In the genomic region with DNA sequence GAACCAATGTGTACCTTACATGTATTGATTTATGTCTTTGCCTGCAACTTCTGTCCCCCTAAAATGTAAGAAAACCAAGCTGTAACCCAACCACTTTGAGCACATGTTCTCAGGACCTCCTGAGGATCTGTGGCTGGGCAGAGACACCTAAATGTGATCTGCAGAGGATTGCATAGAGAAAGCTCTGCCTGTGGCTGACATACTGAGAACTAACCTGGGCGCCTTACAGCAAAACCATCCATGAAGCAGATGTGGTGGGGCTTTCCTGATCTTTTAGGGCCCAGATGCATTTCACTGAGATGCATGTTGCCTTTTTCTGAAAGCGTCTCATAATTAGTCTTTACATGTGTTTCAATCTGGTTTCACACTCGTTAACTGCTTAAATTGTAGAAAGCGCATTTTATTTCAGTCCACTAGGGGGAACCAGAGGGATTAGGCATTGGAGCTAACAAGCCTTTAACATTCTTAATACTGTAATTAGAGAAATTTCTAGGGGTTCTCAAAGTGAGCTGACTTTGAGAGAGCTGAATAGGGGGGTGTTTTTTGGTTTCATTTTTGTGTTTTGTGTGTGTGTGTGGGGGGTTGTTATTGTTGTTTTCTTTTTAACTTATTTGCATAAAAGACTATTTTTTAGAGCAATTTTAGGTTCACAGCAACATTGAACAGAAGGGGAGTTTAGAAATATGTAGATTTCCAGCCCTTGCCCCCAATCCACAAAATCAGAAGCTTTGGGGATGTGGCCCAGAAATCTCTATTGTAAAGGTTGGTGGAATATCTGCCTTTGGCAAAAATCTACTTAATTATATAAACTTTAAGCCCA, we compare ENCODE assay signal across 8 cellular contexts. TPM values are rescaled to one million over a fixed set of nuclear protein-coding genes. Genes with fewer than 3 reads are reported as not detected.
A peak's percentile ranks its signal among the peaks of the same experiment; 100 is the strongest.
DNase-seq lines count a peak whose midpoint lies in the region; ATAC-seq and TF ChIP-seq lines count a peak whose summit lies in the region.

No MANE protein-coding gene starts in this region.

- no peak for TF ChIP-seq EP300 in sigmoid colon (IDR thresholded peaks at IDR 0.05)

- WGBS in adrenal gland, 4 donors: 16 to 19% (median 17%) methylated on average over 4 of the region's 4 CpGs
- 20% methylated on average over 4 of the region's 4 CpGs for WGBS in right cardiac atrium
- WGBS in sigmoid colon, 2 donors: 21 to 27% methylated on average over 4 of the region's 4 CpGs

- no peak for TF ChIP-seq POLR2A in adrenal gland (IDR thresholded peaks at IDR 0.05)
- TF ChIP-seq POLR2A in sigmoid colon (IDR thresholded peaks at IDR 0.05): no peak

- H3K9me3 ChIP-seq in adrenal gland (replicated peaks in 1 of 3) (no peaks in the 10 kb centered on the region), right cardiac atrium (ENCODE audit: control insufficient read depth, low read length) (no peaks in the 10 kb centered on the region), sigmoid colon (no peaks in the 10 kb centered on the region)

- intact Hi-C loops in adrenal gland (cut with DNase I): no loop called here
- intact Hi-C loops in right cardiac atrium (cut with DNase I): no loop called here
- intact Hi-C loops in sigmoid colon (cut with DNase I): loop anchor here (5.0 kb wide), 1 partner anchor 218 kb away; the partner anchor contains the start of gene MAN1A1

- TF ChIP-seq CTCF in adrenal gland (IDR thresholded peaks at IDR 0.05) (peak; percentile 77 to 90 (median 79)), sigmoid colon (IDR thresholded peaks at IDR 0.05) (peak; percentile 22 to 88 (median 71))

- H3K27me3 ChIP-seq in adrenal gland: no peaks in the 10 kb centered on the region
- H3K27me3 ChIP-seq in right cardiac atrium (ENCODE audit: control insufficient read depth, insufficient read depth): no peaks in the 10 kb centered on the region
- no peaks in the 10 kb centered on the region for H3K27me3 ChIP-seq in sigmoid colon

- peak overlapping the region in 1 of 4 donors; percentile 16 for H3K4me3 ChIP-seq in adrenal gland
- H3K4me3 ChIP-seq in right cardiac atrium (ENCODE audit: low read length): no peak overlapping the region
- H3K4me3 ChIP-seq in sigmoid colon: no peak overlapping the region

- DNase-seq in DMS153 (lab: John Stamatoyannopoulos, UW) (peak; percentile 34), NCI-H446 treated with DMSO at 0.1 percent for 48 hours (lab: John Stamatoyannopoulos, UW) (peak; percentile 37), adrenal gland (peak in 3 of 7 donors; percentile 18 to 28 (median 26)), right cardiac atrium (no peak), sigmoid colon (no peak)
- DNase-seq in activated CD4-positive, alpha-beta T cell treated with anti-CD3 and anti-CD28 coated beads for 48 hours: no peak

- H3K36me3 ChIP-seq in adrenal gland (replicated peaks in 1 of 2): no peaks in the 10 kb centered on the region
- H3K36me3 ChIP-seq in sigmoid colon: no peaks in the 10 kb centered on the region

- H3K4me1 ChIP-seq in adrenal gland (replicated peaks in 1 of 2): peaks cover 3 to 8% of the 10 kb centered on the region in 2 donors
- no peaks in the 10 kb centered on the region for H3K4me1 ChIP-seq in right cardiac atrium (ENCODE audit: control insufficient read depth, insufficient read depth, low read length)
- peaks cover 0 to 14% (median 12%) of the 10 kb centered on the region in 4 donors for H3K4me1 ChIP-seq in sigmoid colon

- peak; percentile 82 for ATAC-seq in GM19328 (IDR thresholded peaks at IDR 0.05; ENCODE audit: unreplicated experiment)
- ATAC-seq in HG03196 (IDR thresholded peaks at IDR 0.05; ENCODE audit: unreplicated experiment): peak; percentile 84
- ATAC-seq in right cardiac atrium: peak; percentile 58 to 59

- H3K27ac ChIP-seq in adrenal gland (no peak overlapping the region), right cardiac atrium (ENCODE audit: low read length) (no peak overlapping the region), sigmoid colon (no peak overlapping the region)

RNA-seq across cellular contexts. Expression of gene FAM184A, which starts 50.9 kb away (rescaled TPM):
- total RNA-seq in adrenal gland (1 to 10 TPM in 7 of 8 donors, under 1 TPM in 1; 0.91 to 3.0 (median 2.0) TPM), right cardiac atrium (1 to 10 TPM; 1.8 to 4.3 (median 3.1) TPM), sigmoid colon (1 to 10 TPM; 3.9 to 8.7 (median 5.3) TPM)
- polyA plus RNA-seq in adrenal gland (1 to 10 TPM; 2.9 to 5.2 (median 3.1) TPM), right cardiac atrium (2.9 TPM), sigmoid colon (1 to 10 TPM in 1 of 3 donors, under 1 TPM in 2; 0.60 to 1.5 (median 0.92) TPM)

Comparison
In these comparisons a context has a peak if more than half of its experiments do, and no peak if none do; other contexts are left out.
1. DNase-seq: peak in DMS153 (single experiment) and NCI-H446 treated with DMSO at 0.1 percent for 48 hours (single experiment); none in right cardiac atrium (0 of 3), sigmoid colon (single experiment) and activated CD4-positive, alpha-beta T cell treated with anti-CD3 and anti-CD28 coated beads for 48 hours (single experiment).
2. Peak in every context shown above with its lines, with median percentiles within 50 percentile points of each other: ATAC-seq.